In the genomic region with DNA sequence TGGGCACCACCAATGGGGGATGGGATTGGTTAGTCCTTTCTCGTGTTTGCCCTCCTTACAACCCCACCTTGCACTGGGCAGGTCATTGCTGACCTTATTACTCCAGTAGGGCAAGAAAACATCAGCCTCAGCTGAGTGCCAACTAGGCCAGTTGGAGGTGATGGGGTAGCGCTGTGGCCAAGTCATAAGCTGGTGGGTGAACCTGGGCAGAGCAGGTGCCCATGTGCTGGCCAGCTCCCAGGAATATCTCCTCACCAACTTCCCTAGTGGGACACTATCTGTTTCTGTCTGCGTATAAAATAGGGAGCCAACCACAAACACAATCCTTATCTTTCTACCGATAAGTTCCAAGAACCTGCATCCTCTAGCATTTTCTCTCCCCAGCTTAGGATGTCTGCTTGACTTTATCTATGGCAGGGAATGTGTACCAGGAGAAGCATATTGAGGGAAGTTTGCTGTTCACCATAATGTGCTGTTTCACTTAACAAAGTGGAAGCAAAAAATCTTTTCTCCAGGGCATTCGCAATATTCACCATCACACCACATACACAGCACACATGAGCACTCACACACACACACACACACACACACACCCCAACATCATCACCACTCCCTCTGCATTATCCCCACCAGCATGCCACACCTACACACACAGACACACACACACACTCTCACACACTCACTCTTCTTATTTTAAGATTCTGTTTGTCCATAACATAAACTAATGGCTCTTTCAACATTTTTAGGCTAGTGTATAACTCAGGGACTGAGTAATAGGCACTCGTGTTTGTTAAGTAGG, we compare ENCODE assay signal across 1 cellular context.
TF ChIP-seq lines count a peak whose summit lies in the region.

No MANE protein-coding gene starts in this region.

TF ChIP-seq in SK-N-SH, 30 proteins besides CTCF, POLR2A, EP300 and RAD21 (continued from another document):
- TF ChIP-seq, protein P1, sequence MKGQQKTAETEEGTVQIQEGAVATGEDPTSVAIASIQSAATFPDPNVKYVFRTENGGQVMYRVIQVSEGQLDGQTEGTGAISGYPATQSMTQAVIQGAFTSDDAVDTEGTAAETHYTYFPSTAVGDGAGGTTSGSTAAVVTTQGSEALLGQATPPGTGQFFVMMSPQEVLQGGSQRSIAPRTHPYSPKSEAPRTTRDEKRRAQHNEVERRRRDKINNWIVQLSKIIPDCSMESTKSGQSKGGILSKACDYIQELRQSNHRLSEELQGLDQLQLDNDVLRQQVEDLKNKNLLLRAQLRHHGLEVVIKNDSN (IDR thresholded peaks at IDR 0.05; ENCODE audit: borderline replicate concordance, low read depth): no peak
- TF ChIP-seq GABPA (IDR thresholded peaks at IDR 0.05; ENCODE audit: low read depth): no peak
- TF ChIP-seq, protein P2, sequence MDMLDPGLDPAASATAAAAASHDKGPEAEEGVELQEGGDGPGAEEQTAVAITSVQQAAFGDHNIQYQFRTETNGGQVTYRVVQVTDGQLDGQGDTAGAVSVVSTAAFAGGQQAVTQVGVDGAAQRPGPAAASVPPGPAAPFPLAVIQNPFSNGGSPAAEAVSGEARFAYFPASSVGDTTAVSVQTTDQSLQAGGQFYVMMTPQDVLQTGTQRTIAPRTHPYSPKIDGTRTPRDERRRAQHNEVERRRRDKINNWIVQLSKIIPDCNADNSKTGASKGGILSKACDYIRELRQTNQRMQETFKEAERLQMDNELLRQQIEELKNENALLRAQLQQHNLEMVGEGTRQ (IDR thresholded peaks at IDR 0.05; ENCODE audit: borderline replicate concordance, low read depth, low read length): no peak
